Comparison of ENCODE assay signal across 31 cellular contexts in genomic region chr7:90064370-90064769, GRCh38.
"Had no signal": no experiment of that assay in that cellular context is flagged by ENCODE, and none has a peak within 500 bp of the region (broad histone marks: within the 10 kb centered on the region; RNA-seq: fewer than 3 reads in every experiment).

No MANE protein-coding gene starts in this region.

- H3K4me3 ChIP-seq: MG63, PC-9, SJCRH30, SK-N-MC had no signal

- ATAC-seq: Panc1, Right ventricle myocardium inferior, SK-N-SH treated with all-trans-retinoic acid at 6 μM for 48 hours had no signal

- DNase-seq: Kasumi-1, MG63, NCI-H1048, NCI-H1092 treated with DMSO at 0.1 percent for 48 hours, NCI-H1105 treated with DMSO at 0.1 percent for 48 hours, NCI-H1417, NCI-H1436, NCI-H146, NCI-H1694, NCI-H187, NCI-H1930, NCI-H2029 treated with DMSO at 0.1 percent for 48 hours, NCI-H2081 treated with DMSO at 0.1 percent for 48 hours, NCI-H2107, NCI-H2171, NCI-H226, NCI-H446 treated with DMSO at 0.1 percent for 48 hours, NCI-H510A, NCI-H524, NCI-H526, NCI-H69, NCI-H748 treated with DMSO at 0.1 percent for 48 hours, NCI-H82, PC-9, SHP77, SIG-M5, SJCRH30 had no signal
